In genomic region chr15:67196672-67197363, GRCh38 we compare ENCODE assay signal across 8 cellular contexts. TPM values are rescaled to one million over a fixed set of nuclear protein-coding genes. Genes with fewer than 3 reads are reported as not detected.
DNase-seq lines count a peak whose midpoint lies in the region; ATAC-seq and TF ChIP-seq lines count a peak whose summit lies in the region.

No MANE protein-coding gene starts in this region.

- no peaks in the 10 kb centered on the region for H3K9me3 Mint-ChIP-seq in CD4-positive, alpha-beta T cell
- no peaks in the 10 kb centered on the region for H3K9me3 Mint-ChIP-seq in nephron

- H3K27me3 Mint-ChIP-seq in CD4-positive, alpha-beta T cell: no peaks in the 10 kb centered on the region
- no peaks in the 10 kb centered on the region for H3K27me3 Mint-ChIP-seq in nephron (ENCODE audit: low read depth)

- intact Hi-C loops in CD4-positive, alpha-beta T cell (cut with DNase I, micrococcal nuclease): no loop called here

- no peaks in the 10 kb centered on the region for H3K27me3 ChIP-seq in CD4-positive, alpha-beta T cell (ENCODE audit: control insufficient read depth, insufficient read depth, low read length)

- no peak for DNase-seq in CD4-positive, alpha-beta T cell
- DNase-seq in LoVo (ENCODE audit: low spot score): peak; percentile 15
- DNase-seq in dedifferentiated amniotic fluid mesenchymal stem cell (ENCODE audit: extremely low spot score): peak; percentile 38
- no peak for DNase-seq in C1 segment of cervical spinal cord (lab: John Stamatoyannopoulos, UW)
- no peak for DNase-seq in Kasumi-1 (lab: John Stamatoyannopoulos, UW)

- POLR2A ChIA-PET in CD4-positive, alpha-beta T cell (lab: Charles Lee): interaction anchor here (0.7 kb wide), 1 partner anchor 208 kb away, joined by 3 read pairs; no protein-coding TSS in a partner anchor

- no peak overlapping the region for H3K4me3 Mint-ChIP-seq in CD4-positive, alpha-beta T cell
- no peak overlapping the region for H3K4me3 Mint-ChIP-seq in nephron

- ATAC-seq in CD4-positive, alpha-beta T cell (ENCODE audit: poor library complexity): no peak
- ATAC-seq in GM21786 (IDR thresholded peaks at IDR 0.05; ENCODE audit: unreplicated experiment) (no peak), HG02870 (IDR thresholded peaks at IDR 0.05; ENCODE audit: unreplicated experiment) (no peak)

- H3K27ac ChIP-seq in CD4-positive, alpha-beta T cell (ENCODE audit: low read depth, low read length): no peak overlapping the region

- no peak for TF ChIP-seq CTCF in CD4-positive, alpha-beta T cell (IDR thresholded peaks at IDR 0.05)
- TF ChIP-seq CTCF in nephron (IDR thresholded peaks at IDR 0.05; ENCODE audit: unreplicated experiment in 3 of 3): no peak

- CTCF ChIA-PET in CD4-positive, alpha-beta T cell (lab: Charles Lee): no interaction called here

- peaks cover 9% of the 10 kb centered on the region for H3K4me1 Mint-ChIP-seq in CD4-positive, alpha-beta T cell (ENCODE audit: low read depth)
- peaks cover 52% of the 10 kb centered on the region for H3K4me1 Mint-ChIP-seq in nephron

- H3K9me3 ChIP-seq in CD4-positive, alpha-beta T cell (ENCODE audit: control insufficient read depth, low read length): no peaks in the 10 kb centered on the region

- peaks cover 67% of the 10 kb centered on the region for H3K36me3 Mint-ChIP-seq in CD4-positive, alpha-beta T cell (ENCODE audit: low read depth)
- H3K36me3 Mint-ChIP-seq in nephron (ENCODE audit: low read depth): peaks cover 50% of the 10 kb centered on the region

- peak overlapping the region; percentile 54 for H3K27ac Mint-ChIP-seq in CD4-positive, alpha-beta T cell
- H3K27ac Mint-ChIP-seq in nephron: peak overlapping the region; percentile 8 to 26 (median 16)

RNA-seq across cellular contexts. Expression of gene AAGAB, which starts 57.6 kb away (rescaled TPM):
- 10 to 100 TPM; 14.2 to 15.6 TPM for total RNA-seq in CD4-positive, alpha-beta T cell

RNA-seq across cellular contexts. Expression of gene IQCH, which starts 57.8 kb away (rescaled TPM):
- total RNA-seq in CD4-positive, alpha-beta T cell: 1 to 10 TPM in 1 of 2 experiments, under 1 TPM in 1; 0.85 to 1.3 TPM

Comparison
In these comparisons a context has a peak if more than half of its experiments do, and no peak if none do; other contexts are left out.
1. DNase-seq: peak in LoVo (single experiment) and dedifferentiated amniotic fluid mesenchymal stem cell (single experiment); none in CD4-positive, alpha-beta T cell (0 of 10), C1 segment of cervical spinal cord (0 of 14) and Kasumi-1 (0 of 2).